In the genomic region with DNA sequence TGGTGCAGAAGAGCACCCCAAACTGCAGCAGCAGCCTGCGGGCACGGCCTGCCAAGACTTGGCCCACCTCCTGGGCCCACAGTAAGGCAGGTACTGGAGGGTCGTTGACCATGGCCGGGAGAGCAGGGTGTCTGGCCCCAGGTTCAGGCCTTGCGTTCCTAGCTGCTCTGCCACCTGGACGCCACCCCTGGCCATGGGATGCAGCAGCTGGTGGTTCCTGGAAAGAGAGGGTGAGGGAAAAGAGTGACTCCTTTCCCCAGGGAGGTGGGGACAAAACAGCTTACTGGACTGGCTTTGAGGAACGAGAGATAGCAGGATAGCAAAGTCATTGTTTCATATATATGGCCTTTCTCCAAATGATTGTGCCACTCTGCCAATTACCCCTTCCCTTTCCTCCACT, we compare ENCODE assay signal across 8 cellular contexts. TPM values are rescaled to one million over a fixed set of nuclear protein-coding genes. Genes with fewer than 3 reads are reported as not detected.
DNase-seq lines count a peak whose midpoint lies in the region; ATAC-seq and TF ChIP-seq lines count a peak whose summit lies in the region.

No MANE protein-coding gene starts in this region.

- ATAC-seq in omental fat pad (ENCODE audit: low FRiP score): no peak

- H3K4me3 ChIP-seq in BLaER1 (peak overlapping the region; percentile 76), tibial nerve (peak overlapping the region; percentile 66 to 86 (median 78))
- peak overlapping the region; percentile 89 for H3K4me3 ChIP-seq in Jurkat, Clone E6-1 (ENCODE audit: low read length)

- TF ChIP-seq POLR2A in tibial nerve (IDR thresholded peaks at IDR 0.05): no peak

- H3K27me3 ChIP-seq in BLaER1 (no peaks in the 10 kb centered on the region), layer of hippocampus (ENCODE audit: control insufficient read depth, insufficient read depth, low read length) (no peaks in the 10 kb centered on the region), tibial nerve (no peaks in the 10 kb centered on the region)

- H3K9me3 ChIP-seq in BLaER1 (no peaks in the 10 kb centered on the region), tibial nerve (no peaks in the 10 kb centered on the region)

- H3K4me1 ChIP-seq in BLaER1: peaks cover 49% of the 10 kb centered on the region
- peaks cover 0 to 45% (median 29%) of the 10 kb centered on the region in 4 donors for H3K4me1 ChIP-seq in tibial nerve

- H3K36me3 ChIP-seq in BLaER1: peaks cover 41% of the 10 kb centered on the region
- H3K36me3 ChIP-seq in tibial nerve: peaks cover 0 to 27% (median 0%) of the 10 kb centered on the region in 3 donors

- H3K9ac ChIP-seq in BLaER1: peak overlapping the region; percentile 72

- H3K27ac ChIP-seq in BLaER1 (peak overlapping the region; percentile 38), angular gyrus (ENCODE audit: low read depth, low read length) (peak overlapping the region; percentile 72), layer of hippocampus (ENCODE audit: low read depth, low read length) (peak overlapping the region; percentile 50), tibial nerve (peak overlapping the region in 3 of 4 donors; percentile 77 to 89 (median 87))

- TF ChIP-seq EP300 in tibial nerve (IDR thresholded peaks at IDR 0.05): no peak

- H3K4me2 ChIP-seq in BLaER1: peak overlapping the region; percentile 99

- H4K20me1 ChIP-seq in BLaER1: no peaks in the 10 kb centered on the region

- DNase-seq in Jurkat, Clone E6-1 (ENCODE audit: low read depth, low spot score): no peak
- DNase-seq in tibial nerve (ENCODE audit: low spot score in 2 of 2) (no peak), omental fat pad (ENCODE audit: low spot score) (no peak), NOMO-1 treated with dmso at 0.1 percent for 144 hours (lab: John Stamatoyannopoulos, UW; ENCODE audit: unreplicated experiment) (no peak), LoVo (ENCODE audit: low spot score) (no peak)

- TF ChIP-seq CTCF in tibial nerve (IDR thresholded peaks at IDR 0.05): no peak
- TF ChIP-seq CTCF in omental fat pad (IDR thresholded peaks at IDR 0.05): no peak

- 41 to 58% methylated on average over 7 of the region's 7 CpGs for WGBS in tibial nerve, 2 donors

RNA-seq across cellular contexts. Expression of gene BSCL2, which starts 1.8 kb away (rescaled TPM):
- polyA plus RNA-seq in Jurkat, Clone E6-1 (2012; ENCODE audit: insufficient read depth, insufficient read length): 62.5 TPM
- total RNA-seq in tibial nerve: 100 to 1,000 TPM in 2 of 4 donors, 10 to 100 TPM in 2; 58.8 to 149 (median 93.2) TPM
- 10 to 100 TPM; 37.1 to 51.2 (median 48.2) TPM for total RNA-seq in omental fat pad

RNA-seq across cellular contexts. Expression of gene GNG3, which starts 2.1 kb away (rescaled TPM):
- polyA plus RNA-seq in Jurkat, Clone E6-1 (2012; ENCODE audit: insufficient read depth, insufficient read length): not detected
- 1 to 10 TPM in 1 of 4 donors, under 1 TPM in 1, not detected in 2; 0.63 to 2.6 TPM for total RNA-seq in tibial nerve
- total RNA-seq in omental fat pad: not detected

RNA-seq across cellular contexts. Expression of gene LRRN4CL, which starts 16.1 kb away (rescaled TPM):
- polyA plus RNA-seq in Jurkat, Clone E6-1 (2012; ENCODE audit: insufficient read depth, insufficient read length): not detected
- total RNA-seq in tibial nerve: 10 to 100 TPM; 44.6 to 64.8 (median 48.4) TPM
- 10 to 100 TPM; 30.9 to 49.3 (median 44.5) TPM for total RNA-seq in omental fat pad

RNA-seq across cellular contexts. Expression of gene HNRNPUL2, which starts 21.9 kb away (rescaled TPM):
- 43.2 TPM for polyA plus RNA-seq in Jurkat, Clone E6-1 (2012; ENCODE audit: insufficient read depth, insufficient read length)
- total RNA-seq in tibial nerve (10 to 100 TPM; 24.7 to 34.8 (median 28.6) TPM), omental fat pad (10 to 100 TPM; 10.7 to 42.6 (median 25.2) TPM)

RNA-seq across cellular contexts. Expression of gene TTC9C, which starts 22.9 kb away (rescaled TPM):
- polyA plus RNA-seq in Jurkat, Clone E6-1 (2012; ENCODE audit: insufficient read depth, insufficient read length): 56.3 TPM
- total RNA-seq in tibial nerve (10 to 100 TPM; 20.1 to 37.1 (median 23.6) TPM), omental fat pad (10 to 100 TPM; 13.8 to 24.4 (median 19.0) TPM)
